Comparison of ENCODE assay signal across 10 cellular contexts in genomic region chr17:80942360-80943345, GRCh38. TPM values are rescaled to one million over a fixed set of nuclear protein-coding genes. Genes with fewer than 3 reads are reported as not detected.
DNase-seq lines count a peak whose midpoint lies in the region; ATAC-seq and TF ChIP-seq lines count a peak whose summit lies in the region.
"Had no signal": no experiment of that assay in that cellular context is flagged by ENCODE, and none has a peak within 500 bp of the region (broad histone marks: within the 10 kb centered on the region; RNA-seq: fewer than 3 reads in every experiment).

No MANE protein-coding gene starts in this region.

- no peaks in the 10 kb centered on the region for H3K4me1 Mint-ChIP-seq in progenitor cell of endocrine pancreas (ENCODE audit: low read depth)

- ATAC-seq in Right ventricle myocardium superior (ENCODE audit: poor library complexity) (peak; percentile 95), HG03378 (IDR thresholded peaks at IDR 0.05; ENCODE audit: unreplicated experiment) (no peak), GM21737 (IDR thresholded peaks at IDR 0.05; ENCODE audit: unreplicated experiment) (no peak)

- H3K27me3 ChIP-seq in adipocyte (replicated peaks; ENCODE audit: control insufficient read depth, insufficient read depth, low read length): no peaks in the 10 kb centered on the region

- no peaks in the 10 kb centered on the region for H3K9me3 Mint-ChIP-seq in progenitor cell of endocrine pancreas (ENCODE audit: low read depth)

- peak; percentile 85 for DNase-seq in Ammon's horn (ENCODE audit: low spot score)
- DNase-seq in adipocyte (ENCODE audit: low read depth): no peak
- peak; percentile 97 for DNase-seq in Right ventricle myocardium superior
- DNase-seq in progenitor cell of endocrine pancreas (ENCODE audit: low spot score, unreplicated experiment): no peak
- no peak for DNase-seq in CD1c-positive myeloid dendritic cell (ENCODE audit: extremely low spot score)
- no peak for DNase-seq in NCI-H2107 treated with DMSO at 0.1 percent for 48 hours (lab: John Stamatoyannopoulos, UW; ENCODE audit: unreplicated experiment)
- DNase-seq: activated CD4-positive, alpha-beta T cell treated with anti-CD3 and anti-CD28 coated beads, Interleukin-2, amount 50 U/mL, for 1 hour; NCI-H524 treated with DMSO at 0.1 percent for 48 hours had no signal

- peaks cover 20% of the 10 kb centered on the region for H3K4me1 ChIP-seq in adipocyte (ENCODE audit: control insufficient read depth, insufficient read depth, low read length)

- no peak overlapping the region for H3K4me3 Mint-ChIP-seq in progenitor cell of endocrine pancreas (ENCODE audit: low read depth)

- intact Hi-C loops in Right ventricle myocardium superior (cut with DNase I): no loop called here

- H3K27ac Mint-ChIP-seq in progenitor cell of endocrine pancreas: peak overlapping the region; percentile 46

- H3K36me3 Mint-ChIP-seq in progenitor cell of endocrine pancreas (ENCODE audit: insufficient read depth): peaks cover 16% of the 10 kb centered on the region

- H3K4me3 ChIP-seq in adipocyte (ENCODE audit: low read length): peak overlapping the region; percentile 51

- H3K36me3 ChIP-seq in adipocyte (ENCODE audit: control insufficient read depth, insufficient read depth, low read length, severe bottlenecking): peaks cover 22% of the 10 kb centered on the region

- H3K27me3 Mint-ChIP-seq in progenitor cell of endocrine pancreas: no peaks in the 10 kb centered on the region

- H3K9ac ChIP-seq in adipocyte (ENCODE audit: low read length): peak overlapping the region; percentile 73

- no peak for TF ChIP-seq CTCF in progenitor cell of endocrine pancreas (IDR thresholded peaks at IDR 0.05; ENCODE audit: unreplicated experiment)

- H3K9me3 ChIP-seq in adipocyte (ENCODE audit: control insufficient read depth, low read length): no peaks in the 10 kb centered on the region

RNA-seq across cellular contexts. Expression of gene CHMP6, which starts 49.0 kb away (rescaled TPM):
- total RNA-seq in Right ventricle myocardium superior (13.6 TPM), progenitor cell of endocrine pancreas (26.1 and 27.8 TPM in 2 replicates)

Comparison
In these comparisons a context has a peak if more than half of its experiments do, and no peak if none do; other contexts are left out.
1. DNase-seq: peak in Ammon's horn (single experiment) and Right ventricle myocardium superior (single experiment); none in adipocyte (single experiment), progenitor cell of endocrine pancreas (single experiment), CD1c-positive myeloid dendritic cell (single experiment) and NCI-H2107 treated with DMSO at 0.1 percent for 48 hours (single experiment).